In genomic region chr20:8322654-8323053, GRCh38 we compare ENCODE assay signal across 23 cellular contexts.
DNase-seq lines count a peak whose midpoint lies in the region; ATAC-seq and TF ChIP-seq lines count a peak whose summit lies in the region.
"Had no signal": no experiment of that assay in that cellular context is flagged by ENCODE, and none has a peak within 500 bp of the region (broad histone marks: within the 10 kb centered on the region; RNA-seq: fewer than 3 reads in every experiment).

No MANE protein-coding gene starts in this region.

- CTCF ChIA-PET in SK-N-SH (lab: Yijun Ruan, JAX), result interaction anchor here (1.3 kb wide), 1 partner anchor 16 kb away, joined by 3 read pairs; no protein-coding TSS in a partner anchor

- no peak overlapping the region for H3K4me2 ChIP-seq in SK-N-SH
- no peak overlapping the region for H3K4me2 ChIP-seq in neural cell (ENCODE audit: low read length)
- H3K4me2 ChIP-seq: BLaER1 had no signal

- POLR2A ChIA-PET in SK-N-SH (lab: Yijun Ruan, JAX), result no interaction called here

- H2AFZ ChIP-seq in SK-N-SH (ENCODE audit: low read depth) (no peak overlapping the region), neural cell (ENCODE audit: low read depth, low read length) (no peak overlapping the region)

- H3K9ac ChIP-seq in SK-N-SH (no peak overlapping the region), neural cell (ENCODE audit: low read length) (no peak overlapping the region)
- H3K9ac ChIP-seq: BLaER1 had no signal

- H3K9me2 ChIP-seq in SK-N-SH (no peaks in the 10 kb centered on the region), neural cell (ENCODE audit: insufficient read depth, low read length) (no peaks in the 10 kb centered on the region)

- no peak overlapping the region for H3K4me3 ChIP-seq in SK-N-SH (ENCODE audit: low read depth in 2 of 2, low read length in 1 of 2)
- H3K4me3 ChIP-seq in neural cell (ENCODE audit: low read length), result no peak overlapping the region
- H3K4me3 ChIP-seq: BLaER1, GM12878 had no signal

- no peak for TF ChIP-seq EP300 in SK-N-SH (IDR thresholded peaks at IDR 0.05; ENCODE audit: borderline replicate concordance in 1 of 2, low read depth in 1 of 2, low read length in 1 of 2)
- TF ChIP-seq EP300 in neural cell (conservative IDR thresholded peaks at IDR 0.05; ENCODE audit: poor library complexity, severe bottlenecking), result peak; percentile 30

- ATAC-seq in SK-N-SH treated with all-trans-retinoic acid at 6 μM for 48 hours, result peak; percentile 66
- ATAC-seq: GM12878 had no signal

- H3K9me3 ChIP-seq in SK-N-SH (no peaks in the 10 kb centered on the region), neural cell (ENCODE audit: low read length) (no peaks in the 10 kb centered on the region)
- H3K9me3 ChIP-seq: BE2C had no signal

- H3K36me3 ChIP-seq in SK-N-SH (replicated peaks in 1 of 2; ENCODE audit: control insufficient read depth in 1 of 2, insufficient read depth in 2 of 2, low read length in 1 of 2) (no peaks in the 10 kb centered on the region), neural cell (ENCODE audit: insufficient read depth, low read length) (no peaks in the 10 kb centered on the region)
- H3K36me3 ChIP-seq: BE2C, BLaER1 had no signal

- no peaks in the 10 kb centered on the region for H3K27me3 ChIP-seq in SK-N-SH (ENCODE audit: insufficient read depth)
- H3K27me3 ChIP-seq in neural cell (ENCODE audit: insufficient read depth, low read depth, low read length), result no peaks in the 10 kb centered on the region
- H3K27me3 ChIP-seq: BE2C, BLaER1 had no signal

- H3K79me2 ChIP-seq in SK-N-SH (ENCODE audit: insufficient read depth), result no peaks in the 10 kb centered on the region
- no peaks in the 10 kb centered on the region for H3K79me2 ChIP-seq in neural cell (replicated peaks; ENCODE audit: insufficient read depth, low read length)

- no peaks in the 10 kb centered on the region for H3F3A ChIP-seq in SK-N-SH (replicated peaks; ENCODE audit: insufficient read depth)
- H3F3A ChIP-seq in neural cell (ENCODE audit: insufficient read depth, low read length, poor library complexity, severe bottlenecking), result no peaks in the 10 kb centered on the region

- TF ChIP-seq RAD21 in SK-N-SH (IDR thresholded peaks at IDR 0.05; ENCODE audit: low read length) (no peak), neural cell (conservative IDR thresholded peaks at IDR 0.05) (no peak)

- WGBS in SK-N-SH (ENCODE audit: low lambda C conversion rate), result 63% methylated on average over 3 of the region's 3 CpGs

- peak overlapping the region in 1 of 2 experiments; percentile 6; a peak in 1 of 4 replicates for H3K27ac ChIP-seq in SK-N-SH (ENCODE audit: low read depth in 2 of 2, low read length in 1 of 2)
- no peak overlapping the region for H3K27ac ChIP-seq in neural cell (ENCODE audit: low read length)
- H3K27ac ChIP-seq in substantia nigra (ENCODE audit: low read depth, low read length, poor library complexity, severe bottlenecking), result no peak overlapping the region
- H3K27ac ChIP-seq: BLaER1 had no signal

- DNase-seq in SK-N-SH (no peak), substantia nigra (lab: John Stamatoyannopoulos, UW) (no peak), NCI-H748 treated with DMSO at 0.1 percent for 48 hours (lab: John Stamatoyannopoulos, UW) (no peak), HuH-7.5 (ENCODE audit: low spot score) (no peak)
- DNase-seq: 8988T; ACHN; BE2C; C1 segment of cervical spinal cord; CD4-positive, alpha-beta memory T cell; CD4-positive, CD25-positive, alpha-beta regulatory T cell; CD8-positive, alpha-beta memory T cell; COR-L47; DMS 273 treated with DMSO at 0.1 percent for 48 hours; DMS153; DMS53; DMS79; DND-41; EL; GDM1 had no signal

- H3K4me1 ChIP-seq in SK-N-SH (ENCODE audit: control insufficient read depth in 1 of 2, insufficient read depth in 2 of 2, low read depth in 1 of 2, low read length in 1 of 2), result peaks cover 0 to 4% of the 10 kb centered on the region in 2 experiments; a peak in 2 of 4 replicates

- TF ChIP-seq CTCF in SK-N-SH (IDR thresholded peaks at IDR 0.05) (no peak), neural cell (IDR thresholded peaks at IDR 0.05; ENCODE audit: poor library complexity, severe bottlenecking) (no peak)

- H4K20me1 ChIP-seq in SK-N-SH (ENCODE audit: insufficient read depth), result no peaks in the 10 kb centered on the region; the same call in 1 of the 2 replicates
- no peaks in the 10 kb centered on the region for H4K20me1 ChIP-seq in neural cell (ENCODE audit: insufficient read depth)
- H4K20me1 ChIP-seq: BLaER1 had no signal

TF ChIP-seq in SK-N-SH, 30 proteins besides CTCF, POLR2A, EP300 and RAD21:
- TF ChIP-seq NRF1 (IDR thresholded peaks at IDR 0.05; ENCODE audit: low read depth, low read length) (no peak), EZH2phosphoT487 (IDR thresholded peaks at IDR 0.05; ENCODE audit: borderline replicate concordance, low read depth) (no peak), PBX3 (IDR thresholded peaks at IDR 0.05) (peak; percentile 60)

TF ChIP-seq in SK-N-SH treated with all-trans-retinoic acid at 6 μM for 48 hours, 23 proteins besides CTCF, POLR2A, EP300 and RAD21:
- TF ChIP-seq ZNF70 (CRISPR knock-in tag; IDR thresholded peaks at IDR 0.05), result no peak
- 0 out of 2 replicates have a peak, but pooled peaks have one; percentile 9 for TF ChIP-seq ISL1 (CRISPR knock-in tag; IDR thresholded peaks at IDR 0.05)
- TF ChIP-seq TCF4 (CRISPR knock-in tag; IDR thresholded peaks at IDR 0.05; ENCODE audit: borderline replicate concordance), result no peak

TF ChIP-seq in neural cell, 6 proteins besides CTCF, POLR2A, EP300 and RAD21:
- TF ChIP-seq EZH2 (IDR thresholded peaks at IDR 0.05; ENCODE audit: borderline replicate concordance, insufficient read depth, low read length, poor library complexity, severe bottlenecking), result no peak
- TF ChIP-seq REST (IDR thresholded peaks at IDR 0.05; ENCODE audit: borderline replicate concordance), result no peak
- TF ChIP-seq SMC3 (conservative IDR thresholded peaks at IDR 0.05; ENCODE audit: poor library complexity), result no peak
- no peak for TF ChIP-seq TAF1 (IDR thresholded peaks at IDR 0.05; ENCODE audit: low read depth)
- no peak for TF ChIP-seq POLR2AphosphoS5 (IDR thresholded peaks at IDR 0.05)
- TF ChIP-seq MXI1 (conservative IDR thresholded peaks at IDR 0.05; ENCODE audit: poor library complexity, severe bottlenecking), result no peak
